ENCODE assay signal across 28 cellular contexts in genomic region chr1:50879137-50879536, GRCh38.
"Had no signal": no experiment of that assay in that cellular context is flagged by ENCODE, and none has a peak within 500 bp of the region (broad histone marks: within the 10 kb centered on the region; RNA-seq: fewer than 3 reads in every experiment).

No MANE protein-coding gene starts in this region.

- H3K27ac ChIP-seq: colonic mucosa, dorsolateral prefrontal cortex, epithelial cell of prostate, esophagus squamous epithelium, gastrocnemius medialis, heart right ventricle, left lung, lower lobe of right lung had no signal

- H3K9me3 Mint-ChIP-seq: effector memory CD8-positive, alpha-beta T cell; endodermal cell; mesothelial cell of epicardium; naive B cell had no signal

- H3K27me3 Mint-ChIP-seq: effector memory CD8-positive, alpha-beta T cell; naive B cell had no signal

- H3K36me3 Mint-ChIP-seq: mesothelial cell of epicardium, naive B cell had no signal

- H3K4me3 Mint-ChIP-seq: effector memory CD8-positive, alpha-beta T cell; endodermal cell; mesothelial cell of epicardium; naive B cell had no signal

- H3K4me1 Mint-ChIP-seq: endodermal cell, mesothelial cell of epicardium had no signal

- H3K27ac Mint-ChIP-seq: endodermal cell, mesothelial cell of epicardium had no signal

- H3K4me1 ChIP-seq: colonic mucosa, lower lobe of right lung had no signal

- DNase-seq: colonic mucosa; dermis blood vessel endothelial cell; dorsolateral prefrontal cortex; effector CD4-positive, alpha-beta T cell; effector memory CD8-positive, alpha-beta T cell; endodermal cell; erythroblast; esophagus squamous epithelium; foreskin fibroblast; foreskin melanocyte; gastrocnemius medialis; glutamatergic neuron; head of caudate nucleus; heart right ventricle; hippocampal formation; left cardiac atrium; left lung; left ventricle myocardium superior; lower lobe of right lung; mesenchymal stem cell; mucosa of descending colon; naive B cell had no signal

- H3K9me3 ChIP-seq: colonic mucosa, esophagus squamous epithelium, gastrocnemius medialis, heart right ventricle, left lung, lower lobe of right lung, mucosa of descending colon had no signal

- ATAC-seq: effector memory CD8-positive, alpha-beta T cell; esophagus mucosa; gastrocnemius medialis; heart right ventricle; left cardiac atrium; left lung; left ventricle myocardium superior; lower lobe of right lung; mucosa of descending colon had no signal

- H3K36me3 ChIP-seq: colonic mucosa, esophagus squamous epithelium, gastrocnemius medialis, heart right ventricle, left lung, lower lobe of right lung had no signal

- FAIRE-seq: endometrium, islet of Langerhans, keratinocyte had no signal

- H3K27me3 ChIP-seq: colonic mucosa, dorsolateral prefrontal cortex, esophagus squamous epithelium, gastrocnemius medialis, heart right ventricle, left lung had no signal

- H3K4me3 ChIP-seq: colonic mucosa, dorsolateral prefrontal cortex, esophagus squamous epithelium, gastrocnemius medialis, heart right ventricle, left lung, lower lobe of right lung, mucosa of descending colon had no signal
